Comparison of ENCODE assay signal across 9 cellular contexts in the genomic region with DNA sequence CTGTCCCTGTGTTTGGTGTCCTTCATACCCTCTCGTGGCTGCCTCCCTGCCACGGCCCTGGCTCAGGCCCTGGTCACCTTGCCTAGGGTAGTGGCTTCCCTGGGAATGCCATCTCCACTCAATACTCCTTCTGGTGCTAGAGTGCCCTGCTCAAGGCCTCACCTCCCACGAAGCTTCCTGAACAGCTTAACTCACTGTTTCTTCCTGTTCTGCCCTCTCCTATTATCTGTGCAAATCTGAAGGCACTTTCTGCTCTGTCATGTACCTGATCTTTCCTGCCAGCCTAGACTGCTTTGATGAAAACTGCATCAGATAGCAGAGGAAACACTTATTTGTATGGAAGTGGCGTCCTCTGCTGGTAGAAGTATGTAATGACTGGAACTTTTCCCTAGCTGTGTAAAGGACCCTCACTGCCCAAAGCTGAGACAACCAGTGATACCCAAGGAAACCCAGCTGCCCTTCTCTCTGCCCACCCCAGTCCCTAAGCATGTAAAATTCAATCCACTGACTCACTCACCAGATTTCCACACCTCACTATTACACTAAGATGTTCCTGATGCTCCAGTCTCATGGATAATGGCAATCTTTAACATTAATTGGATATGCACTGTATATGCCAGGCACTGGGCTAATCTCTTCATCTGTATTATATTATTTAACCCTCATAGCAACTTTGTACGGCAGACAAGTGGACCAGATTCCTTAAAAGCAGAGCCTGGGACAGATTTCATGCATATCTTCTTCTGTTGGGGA. TPM values are rescaled to one million over a fixed set of nuclear protein-coding genes. Genes with fewer than 3 reads are reported as not detected.
DNase-seq lines count a peak whose midpoint lies in the region; ATAC-seq and TF ChIP-seq lines count a peak whose summit lies in the region.
"Had no signal": no experiment of that assay in that cellular context is flagged by ENCODE, and none has a peak within 500 bp of the region (broad histone marks: within the 10 kb centered on the region; RNA-seq: fewer than 3 reads in every experiment).

No MANE protein-coding gene starts in this region.

- H3K36me3 Mint-ChIP-seq in activated T-cell treated with anti-CD3 and anti-CD28 coated beads, Interleukin-2, amount 50 U/mL, for 4 hours (ENCODE audit: insufficient read depth): no peaks in the 10 kb centered on the region
- H3K36me3 Mint-ChIP-seq: activated naive CD4-positive, alpha-beta T cell treated with anti-CD3 and anti-CD28 coated beads, Interleukin-2, amount 50 U/mL, for 24 hours had no signal

- H3K4me3 ChIP-seq in gastroesophageal sphincter: no peak overlapping the region

- H3K9me3 ChIP-seq in gastroesophageal sphincter: no peaks in the 10 kb centered on the region

- peak; percentile 89 to 94 (median 92) for TF ChIP-seq CTCF in gastroesophageal sphincter (IDR thresholded peaks at IDR 0.05)

- no peak overlapping the region for H3K4me3 Mint-ChIP-seq in activated T-cell treated with anti-CD3 and anti-CD28 coated beads, Interleukin-2, amount 50 U/mL, for 4 hours
- H3K4me3 Mint-ChIP-seq: activated naive CD4-positive, alpha-beta T cell treated with anti-CD3 and anti-CD28 coated beads, Interleukin-2, amount 50 U/mL, for 24 hours had no signal

- ATAC-seq in activated T-cell treated with anti-CD3 and anti-CD28 coated beads, Interleukin-2, amount 50 U/mL, for 4 hours: peak; percentile 16 to 20
- no peak for ATAC-seq in gastroesophageal sphincter
- ATAC-seq in HG02642 (IDR thresholded peaks at IDR 0.05; ENCODE audit: poor library complexity, unreplicated experiment): no peak
- no peak for ATAC-seq in HG03095 (IDR thresholded peaks at IDR 0.05; ENCODE audit: unreplicated experiment)

- no peaks in the 10 kb centered on the region for H3K27me3 ChIP-seq in gastroesophageal sphincter

- 40 to 50% methylated on average over 1 to 5 of the region's 5 CpGs for WGBS in gastroesophageal sphincter (ENCODE audit: low coverage in 1 of 2), 2 donors

- H3K9me3 Mint-ChIP-seq in activated T-cell treated with anti-CD3 and anti-CD28 coated beads, Interleukin-2, amount 50 U/mL, for 4 hours: no peaks in the 10 kb centered on the region
- H3K9me3 Mint-ChIP-seq: activated naive CD4-positive, alpha-beta T cell treated with anti-CD3 and anti-CD28 coated beads, Interleukin-2, amount 50 U/mL, for 24 hours had no signal

- peaks cover 0 to 46% (median 13%) of the 10 kb centered on the region in 3 donors for H3K4me1 ChIP-seq in gastroesophageal sphincter

- TF ChIP-seq POLR2A in gastroesophageal sphincter (IDR thresholded peaks at IDR 0.05): no peak

- peaks cover 26% of the 10 kb centered on the region for H3K4me1 Mint-ChIP-seq in activated T-cell treated with anti-CD3 and anti-CD28 coated beads, Interleukin-2, amount 50 U/mL, for 4 hours (ENCODE audit: low read depth)

- H3K27ac ChIP-seq in gastroesophageal sphincter: peak overlapping the region in 3 of 4 donors; percentile 1 to 55 (median 14)

- H3K36me3 ChIP-seq in gastroesophageal sphincter: no peaks in the 10 kb centered on the region

- DNase-seq in DMS153 treated with DMSO at 0.1 percent for 48 hours (lab: John Stamatoyannopoulos, UW; ENCODE audit: unreplicated experiment) (peak; percentile 94), HS-5 (ENCODE audit: low read depth) (peak; percentile 28), NCI-H526 treated with DMSO at 0.1 percent for 48 hours (lab: John Stamatoyannopoulos, UW) (peak; percentile 44), renal cortical epithelial cell (ENCODE audit: low read depth) (peak; percentile 78)
- no peak for DNase-seq in activated T-cell treated with anti-CD3 and anti-CD28 coated beads, Interleukin-2, amount 50 U/mL, for 4 hours

- TF ChIP-seq EP300 in gastroesophageal sphincter (IDR thresholded peaks at IDR 0.05): no peak

- H3K27me3 Mint-ChIP-seq in activated T-cell treated with anti-CD3 and anti-CD28 coated beads, Interleukin-2, amount 50 U/mL, for 4 hours (ENCODE audit: low read depth): no peaks in the 10 kb centered on the region
- H3K27me3 Mint-ChIP-seq: activated naive CD4-positive, alpha-beta T cell treated with anti-CD3 and anti-CD28 coated beads, Interleukin-2, amount 50 U/mL, for 24 hours had no signal

RNA-seq across cellular contexts. Expression of gene BTG2, which starts 36.2 kb away (rescaled TPM):
- total RNA-seq in activated T-cell treated with anti-CD3 and anti-CD28 coated beads, Interleukin-2, amount 50 U/mL, for 4 hours: 100 to 1,000 TPM in 1 of 3 donors, 10 to 100 TPM in 2; 73.0 to 101 (median 80.5) TPM
- total RNA-seq in gastroesophageal sphincter: 100 to 1,000 TPM in 3 of 4 donors, 10 to 100 TPM in 1; 74.5 to 169 (median 116) TPM
- total RNA-seq in renal cortical epithelial cell: 12.7 and 54.3 TPM in 2 replicates

RNA-seq across cellular contexts. Expression of gene CHIT1, which starts 39.6 kb away (rescaled TPM):
- under 1 TPM in 2 of 3 donors, not detected in 1; 0.05 to 0.23 TPM for total RNA-seq in activated T-cell treated with anti-CD3 and anti-CD28 coated beads, Interleukin-2, amount 50 U/mL, for 4 hours
- total RNA-seq in gastroesophageal sphincter (under 1 TPM in 2 of 4 donors, not detected in 2; 0.13 to 0.16 TPM), renal cortical epithelial cell (under 0.01 TPM in 1 of 2 replicates, not detected in the other)

Comparison
In these comparisons a context has a peak if more than half of its experiments do, and no peak if none do; other contexts are left out.
1. ATAC-seq: peak in activated T-cell treated with anti-CD3 and anti-CD28 coated beads, Interleukin-2, amount 50 U/mL, for 4 hours (2 of 2); none in gastroesophageal sphincter (single experiment), HG02642 (single experiment) and HG03095 (single experiment).